ENCODE assay signal across 3 cellular contexts in the genomic region with DNA sequence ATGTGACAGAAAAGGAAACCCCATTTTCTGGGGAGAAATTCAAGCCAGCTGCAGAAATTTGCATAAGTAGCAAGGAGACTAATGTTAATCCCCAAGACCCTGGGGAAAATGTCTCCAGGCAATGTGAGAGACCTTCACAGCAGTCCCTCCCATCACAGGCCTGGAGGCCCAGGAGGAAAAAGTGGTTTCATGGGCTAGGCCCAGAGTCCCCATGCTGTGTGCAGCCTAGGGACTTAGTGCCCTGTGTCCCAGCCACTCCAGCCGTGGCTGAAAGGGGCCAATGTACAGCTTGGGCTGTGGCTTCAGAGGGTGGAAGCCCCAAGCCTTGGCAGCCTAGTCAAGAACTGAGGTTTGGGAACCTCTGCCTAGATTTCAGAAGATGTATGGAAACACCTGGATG.
TF ChIP-seq lines count a peak whose summit lies in the region.

No MANE protein-coding gene starts in this region.

TF ChIP-seq in HEK293, 187 proteins besides CTCF, POLR2A, EP300 and RAD21:
- peak; percentile 94 for TF ChIP-seq ZNF585B (tag by site-specific recombination; IDR thresholded peaks at IDR 0.05)

TF ChIP-seq in K562, 482 proteins besides CTCF, POLR2A, EP300 and RAD21:
- TF ChIP-seq ZFP36 (IDR thresholded peaks at IDR 0.05; ENCODE audit: low read depth, low read length, partially characterized antibody) (peak; percentile 61), TRIM28 (IDR thresholded peaks at IDR 0.05) (peak; percentile 83), CBX3 (IDR thresholded peaks at IDR 0.05; ENCODE audit: borderline replicate concordance in 1 of 2, low read length in 2 of 2) (peak in 1 of 2 experiments; percentile 28; a peak in 1 of 3 replicates), ZNF280A (IDR thresholded peaks at IDR 0.05; ENCODE audit: low read depth, partially characterized antibody) (peak; percentile 62), CBX5 (IDR thresholded peaks at IDR 0.05; ENCODE audit: borderline replicate concordance, low read depth) (0 out of 2 replicates have a peak, but pooled peaks have one; percentile 28)

TF ChIP-seq in HepG2, 621 proteins besides CTCF, POLR2A, EP300 and RAD21:
- peak; percentile 35; the same call in 1 of the 2 replicates for TF ChIP-seq ZNF280B (CRISPR knock-in tag; IDR thresholded peaks at IDR 0.05; ENCODE audit: borderline replicate concordance)
